In genomic region chr3:60053518-60054265, GRCh38 we compare ENCODE assay signal across 13 cellular contexts.
DNase-seq lines count a peak whose midpoint lies in the region; ATAC-seq, FAIRE-seq and TF ChIP-seq lines count a peak whose summit lies in the region.
"Had no signal": no experiment of that assay in that cellular context is flagged by ENCODE, and none has a peak within 500 bp of the region (broad histone marks: within the 10 kb centered on the region; RNA-seq: fewer than 3 reads in every experiment).

No MANE protein-coding gene starts in this region.

- H3K23ac ChIP-seq in mesenchymal stem cell (ENCODE audit: low read length in 2 of 2) = no peak overlapping the region

- H3K18ac ChIP-seq in mesenchymal stem cell (ENCODE audit: low read depth in 1 of 2, low read length in 2 of 2) = no peak overlapping the region

- no TSS peak for BruUV-seq in K562 (replicated peaks; lab: Mats Ljungman, UMichigan)

- no peak for TF ChIP-seq POLR2A in K562 (conservative IDR thresholded peaks at IDR 0.05)

- H2AFZ ChIP-seq in K562 (ENCODE audit: low read depth, low read length) = no peak overlapping the region
- no peak overlapping the region for H2AFZ ChIP-seq in mesenchymal stem cell (ENCODE audit: low read depth, low read length)

- no peak for TF ChIP-seq EP300 in K562 (IDR thresholded peaks at IDR 0.05; ENCODE audit: low read length)

- H2BK120ac ChIP-seq in mesenchymal stem cell (ENCODE audit: low read depth, low read length) = no peak overlapping the region

- H2AK5ac ChIP-seq in mesenchymal stem cell (ENCODE audit: low read length, severe bottlenecking) = no peak overlapping the region

- no peak for TF ChIP-seq CTCF in K562 (IDR thresholded peaks at IDR 0.05 in 2 of 3, conservative IDR thresholded peaks at IDR 0.05 in 1 of 3; ENCODE audit: insufficient read depth in 2 of 3, low read depth in 1 of 3, low read length in 3 of 3)
- no peak for TF ChIP-seq CTCF in GM13977 (IDR thresholded peaks at IDR 0.05; ENCODE audit: extremely low read depth, insufficient read depth, missing control alignments)

- peaks cover 0 to 9% (median under 1%) of the 10 kb centered on the region in 8 donors for H3K9me3 Mint-ChIP-seq in CD4-positive, alpha-beta memory T cell

- no peak for FAIRE-seq in K562 (lab: Jason Lieb, UNC)
- FAIRE-seq: GM12892 had no signal

- no peaks in the 10 kb centered on the region for H3K9me3 ChIP-seq in CD4-positive, alpha-beta memory T cell (ENCODE audit: control insufficient read depth in 1 of 2, low read length in 2 of 2)
- H3K9me3 ChIP-seq in K562 (replicated peaks; ENCODE audit: control insufficient read depth, insufficient read depth, low read depth, low read length) (no peaks in the 10 kb centered on the region), mesenchymal stem cell (ENCODE audit: control insufficient read depth, low read length) (peaks cover 4% of the 10 kb centered on the region)
- H3K9me3 ChIP-seq: prostate gland had no signal

- no peaks in the 10 kb centered on the region for H3K27me3 Mint-ChIP-seq in CD4-positive, alpha-beta memory T cell

- H2BK12ac ChIP-seq in mesenchymal stem cell (ENCODE audit: low read length in 2 of 2) = no peak overlapping the region

- no peaks in the 10 kb centered on the region for H3K79me1 ChIP-seq in mesenchymal stem cell (replicated peaks; ENCODE audit: low read length, poor library complexity, severe bottlenecking)

- no peak overlapping the region for H3K14ac ChIP-seq in mesenchymal stem cell (ENCODE audit: low read length in 2 of 2)

- CTCF ChIA-PET in CD4-positive, alpha-beta memory T cell (lab: Charles Lee; ENCODE audit: partially characterized antibody) = no interaction called here
- CTCF ChIA-PET in K562 (lab: Yijun Ruan, JAX; ENCODE audit: low intra/inter-chr PET ratio) = no interaction called here

- POLR2A ChIA-PET in CD4-positive, alpha-beta memory T cell (lab: Charles Lee; ENCODE audit: partially characterized antibody) = interaction anchor here (1.3 to 3.9 kb wide), 2 partner anchors 36 to 43 kb away, joined by 5 to 24 read pairs; no protein-coding TSS in a partner anchor
- POLR2A ChIA-PET in K562 (lab: Yijun Ruan, JAX) = no interaction called here

- peaks cover 64% of the 10 kb centered on the region for H3K4me1 ChIP-seq in CD4-positive, alpha-beta memory T cell (ENCODE audit: insufficient read depth, low read length)
- H3K4me1 ChIP-seq in K562 (replicated peaks in 1 of 2; ENCODE audit: control insufficient read depth in 2 of 2, insufficient read depth in 2 of 2, low read length in 2 of 2) = no peaks in the 10 kb centered on the region
- H3K4me1 ChIP-seq in mesenchymal stem cell (ENCODE audit: control insufficient read depth, insufficient read depth, low read depth, low read length) = no peaks in the 10 kb centered on the region
- H3K4me1 ChIP-seq: prostate gland had no signal

- H2BK15ac ChIP-seq in mesenchymal stem cell (ENCODE audit: low read depth, poor library complexity, severe bottlenecking) = no peak overlapping the region

- H3K4ac ChIP-seq in mesenchymal stem cell (ENCODE audit: low read depth in 1 of 2, low read length in 2 of 2) = no peak overlapping the region

- no peak overlapping the region for H3K9ac ChIP-seq in K562 (ENCODE audit: insufficient read depth in 1 of 2, low read depth in 2 of 2, low read length in 2 of 2)
- H3K9ac ChIP-seq in mesenchymal stem cell (ENCODE audit: low read length) = no peak overlapping the region

- H4K8ac ChIP-seq in mesenchymal stem cell (ENCODE audit: low read length) = no peak overlapping the region

- in situ Hi-C loops in K562 (cut with MboI) = no loop called here
- in situ Hi-C loops in GM13977 (cut with MboI; ENCODE audit: low pct_unique_long_range_greater_than_20kb, low sequenced_read_pairs, unreplicated experiment) = no loop called here

- no peaks in the 10 kb centered on the region for H3K27me3 ChIP-seq in CD4-positive, alpha-beta memory T cell (ENCODE audit: insufficient read depth, low read length)
- H3K27me3 ChIP-seq in K562 (ENCODE audit: control insufficient read depth in 2 of 2, insufficient read depth in 2 of 2, low read length in 2 of 2) (no peaks in the 10 kb centered on the region), mesenchymal stem cell (ENCODE audit: control insufficient read depth in 1 of 2, insufficient read depth in 1 of 2, low read length in 2 of 2) (no peaks in the 10 kb centered on the region)
- H3K27me3 ChIP-seq: cardiac muscle cell had no signal

- H3K27ac ChIP-seq in CD4-positive, alpha-beta memory T cell (ENCODE audit: low read depth, low read length) = no peak overlapping the region
- H3K27ac ChIP-seq in K562 (ENCODE audit: extremely low read depth, low read depth, low read length) (no peak overlapping the region), mesenchymal stem cell (ENCODE audit: low read length, poor library complexity, severe bottlenecking) (no peak overlapping the region)
- H3K27ac ChIP-seq: cardiac muscle cell, prostate gland, VCaP had no signal

- H3K36me3 ChIP-seq in CD4-positive, alpha-beta memory T cell (ENCODE audit: insufficient read depth, low read length) = no peaks in the 10 kb centered on the region
- H3K36me3 ChIP-seq in K562 (ENCODE audit: control insufficient read depth, insufficient read depth, low read length) (no peaks in the 10 kb centered on the region), mesenchymal stem cell (ENCODE audit: control insufficient read depth in 1 of 2, insufficient read depth in 2 of 2, low read depth in 1 of 2, low read length in 2 of 2) (no peaks in the 10 kb centered on the region)
- H3K36me3 ChIP-seq: cardiac muscle cell, prostate gland had no signal

- H3K9me1 ChIP-seq in K562 (ENCODE audit: control insufficient read depth, insufficient read depth, low read length) = no peaks in the 10 kb centered on the region

- ATAC-seq in K562 = no peak
- ATAC-seq: Panc1 had no signal

- peak overlapping the region in 6 of 7 donors; percentile 10 to 81 (median 18) for H3K27ac Mint-ChIP-seq in CD4-positive, alpha-beta memory T cell

- no peak overlapping the region for H2BK5ac ChIP-seq in mesenchymal stem cell (ENCODE audit: low read depth, low read length, poor library complexity, severe bottlenecking)

- no peak overlapping the region for H3K4me3 ChIP-seq in CD4-positive, alpha-beta memory T cell (ENCODE audit: low read length in 2 of 2)
- H3K4me3 ChIP-seq in K562 (no peak overlapping the region), mesenchymal stem cell (ENCODE audit: insufficient read depth in 1 of 2, low read depth in 1 of 2, low read length in 2 of 2) (no peak overlapping the region)
- H3K4me3 ChIP-seq: cardiac muscle cell, prostate gland had no signal

- no peaks in the 10 kb centered on the region for H3K79me2 ChIP-seq in K562 (ENCODE audit: control insufficient read depth, insufficient read depth, low read length)

- no peak for TF ChIP-seq RAD21 in K562 (CRISPR knock-in tag; conservative IDR thresholded peaks at IDR 0.05 in 1 of 2, IDR thresholded peaks at IDR 0.05 in 1 of 2)

- peaks cover 35 to 63% (median 50%) of the 10 kb centered on the region in 4 donors for H3K4me1 Mint-ChIP-seq in CD4-positive, alpha-beta memory T cell

- no peaks in the 10 kb centered on the region for H4K20me1 ChIP-seq in K562 (replicated peaks; ENCODE audit: control insufficient read depth, insufficient read depth, low read length)

- intact Hi-C loops in CD4-positive, alpha-beta memory T cell (cut with micrococcal nuclease) = loop anchor here (2.0 kb wide), 1 partner anchor 19 kb away; no protein-coding TSS in a partner anchor
- intact Hi-C loops in K562 (cut with micrococcal nuclease) = no loop called here

- DNase-seq in CD4-positive, alpha-beta memory T cell = peak in 1 of 5 donors; percentile 64
- DNase-seq in activated CD4-positive, alpha-beta T cell treated with anti-CD3 and anti-CD28 coated beads for 1 hour = peak; percentile 25
- DNase-seq in K562 (ENCODE audit: extremely low read depth in 1 of 4, low spot score in 3 of 4) = peak; percentile 3 to 14 (median 4)
- DNase-seq in stimulated activated CD4-positive, alpha-beta T cell treated with anti-CD3 and anti-CD28 coated beads, Interleukin-2, amount 100 ng/mL, for 4 hours (ENCODE audit: low read depth) = peak; percentile 72
- DNase-seq in GM13977 (ENCODE audit: low spot score) = no peak
- DNase-seq in mesenchymal stem cell = no peak
- no peak for DNase-seq in middle frontal gyrus (ENCODE audit: extremely low spot score, low spot score)
- DNase-seq in retina = no peak

- H3K36me3 Mint-ChIP-seq in CD4-positive, alpha-beta memory T cell = peaks cover 9 to 13% of the 10 kb centered on the region in 2 donors

- WGBS in K562 (ENCODE audit: insufficient coverage, low coverage, missing lambda C conversion rate) = 14% methylated on average over 3 of the region's 3 CpGs
- 79% methylated on average over 3 of the region's 3 CpGs for WGBS in mesenchymal stem cell

- H3K4me2 ChIP-seq in K562 (ENCODE audit: insufficient read depth, low read length) (no peak overlapping the region), mesenchymal stem cell (ENCODE audit: low read length, poor library complexity, severe bottlenecking) (no peak overlapping the region)

- peak overlapping the region in 5 of 8 donors; percentile 10 to 60 (median 55) for H3K4me3 Mint-ChIP-seq in CD4-positive, alpha-beta memory T cell

- H4K91ac ChIP-seq in mesenchymal stem cell (ENCODE audit: low read length) = no peak overlapping the region

TF ChIP-seq in K562, 482 proteins besides CTCF, POLR2A, EP300 and RAD21 (continues in another document):
- TF ChIP-seq SMARCA4 (IDR thresholded peaks at IDR 0.05) (no peak), ATF3 (IDR thresholded peaks at IDR 0.05) (peak; percentile 38; the same call in 1 of the 2 replicates), ATF3 (CRISPR knock-in tag; conservative IDR thresholded peaks at IDR 0.05) (no peak), MAX (CRISPR knock-in tag; IDR thresholded peaks at IDR 0.05) (no peak), BRD4 (IDR thresholded peaks at IDR 0.05) (no peak), EGR1 (conservative IDR thresholded peaks at IDR 0.05) (peak; percentile 65), BCL6 (CRISPR knock-in tag; IDR thresholded peaks at IDR 0.05) (no peak)

Comparison
In these comparisons a context has a peak if more than half of its experiments do, and no peak if none do; other contexts are left out.
1. DNase-seq: peak in activated CD4-positive, alpha-beta T cell treated with anti-CD3 and anti-CD28 coated beads for 1 hour (single experiment), K562 (4 of 4) and stimulated activated CD4-positive, alpha-beta T cell treated with anti-CD3 and anti-CD28 coated beads, Interleukin-2, amount 100 ng/mL, for 4 hours (single experiment); none in GM13977 (single experiment), mesenchymal stem cell (single experiment), middle frontal gyrus (single experiment) and retina (single experiment).